Comparison of ENCODE assay signal across 24 cellular contexts in genomic region chr6:132459605-132459952, GRCh38. TPM values are rescaled to one million over a fixed set of nuclear protein-coding genes. Genes with fewer than 3 reads are reported as not detected.
"Had no signal": no experiment of that assay in that cellular context is flagged by ENCODE, and none has a peak within 500 bp of the region (broad histone marks: within the 10 kb centered on the region; RNA-seq: fewer than 3 reads in every experiment).

No MANE protein-coding gene starts in this region.

- H3K27me3 Mint-ChIP-seq: activated CD8-positive, alpha-beta T cell treated with anti-CD3 and anti-CD28 coated beads for 36 hours; activated naive CD4-positive, alpha-beta T cell treated with anti-CD3 and anti-CD28 coated beads, Interleukin-2, amount 50 U/mL, for 24 hours; activated T-cell treated with anti-CD3 and anti-CD28 coated beads, Interleukin-2, amount 50 U/mL, for 24 hours; central memory CD8-positive, alpha-beta T cell had no signal

- H3K4me3 Mint-ChIP-seq: activated CD8-positive, alpha-beta T cell treated with anti-CD3 and anti-CD28 coated beads for 36 hours; activated naive CD4-positive, alpha-beta T cell treated with anti-CD3 and anti-CD28 coated beads, Interleukin-2, amount 50 U/mL, for 24 hours; activated T-cell treated with anti-CD3 and anti-CD28 coated beads, Interleukin-2, amount 50 U/mL, for 24 hours; activated T-helper 1 cell treated with anti-CD3 and anti-CD28 coated beads, Interleukin-12 subunit alpha, Interleukin-12 subunit beta, Interleukin-2, Interleukin-4 antibody, amounts not matched to agents 30 ng/mL and 10 ng/mL and 1 ng/mL, durations not matched to agents 14 hours and 24 hours and 36 hours; central memory CD8-positive, alpha-beta T cell had no signal

- ATAC-seq: activated CD4-positive, CD25-positive, alpha-beta regulatory T cell treated with anti-CD3 and anti-CD28 coated beads, Interleukin-2, amount 50 U/mL, for 24 hours; activated CD8-positive, alpha-beta T cell treated with anti-CD3 and anti-CD28 coated beads for 36 hours; PC-3 had no signal

- H3K9me3 Mint-ChIP-seq: activated CD8-positive, alpha-beta T cell treated with anti-CD3 and anti-CD28 coated beads for 36 hours; activated naive CD4-positive, alpha-beta T cell treated with anti-CD3 and anti-CD28 coated beads, Interleukin-2, amount 50 U/mL, for 24 hours; activated T-cell treated with anti-CD3 and anti-CD28 coated beads, Interleukin-2, amount 50 U/mL, for 24 hours; activated T-helper 1 cell treated with anti-CD3 and anti-CD28 coated beads, Interleukin-12 subunit alpha, Interleukin-12 subunit beta, Interleukin-2, Interleukin-4 antibody, amounts not matched to agents 30 ng/mL and 10 ng/mL and 1 ng/mL, durations not matched to agents 14 hours and 24 hours and 36 hours; central memory CD8-positive, alpha-beta T cell had no signal

- H3K27ac ChIP-seq: WERI-Rb-1 had no signal

- DNase-seq: activated CD4-positive, alpha-beta T cell treated with anti-CD3 and anti-CD28 coated beads for 4 hours; activated CD8-positive, alpha-beta T cell treated with anti-CD3 and anti-CD28 coated beads for 36 hours; activated effector memory CD4-positive, alpha-beta T cell treated with Interleukin-2 at 50 U/mL for 16 hours; activated naive CD4-positive, alpha-beta T cell; activated T-cell treated with anti-CD3 and anti-CD28 coated beads, Interleukin-2, amount 50 U/mL, for 24 hours; aorta; MM.1S; NCI-H1105; NCI-H1436; NCI-H1694 treated with DMSO at 0.1 percent for 48 hours; NCI-H2029 treated with DMSO at 0.1 percent for 48 hours; NCI-H345; NCI-H510A; NCI-H526 treated with DMSO at 0.1 percent for 48 hours; NK-92 treated with Interleukin-12 subunit alpha and Interleukin-12 subunit beta, amount 100 ng/mL, for 24 hours; PC-3; SHP77 treated with DMSO at 0.1 percent for 48 hours; T-helper 2 cell; T1000; WERI-Rb-1 had no signal

- H3K27ac Mint-ChIP-seq: activated CD8-positive, alpha-beta T cell treated with anti-CD3 and anti-CD28 coated beads for 36 hours; activated naive CD4-positive, alpha-beta T cell treated with anti-CD3 and anti-CD28 coated beads, Interleukin-2, amount 50 U/mL, for 24 hours; activated T-cell treated with anti-CD3 and anti-CD28 coated beads, Interleukin-2, amount 50 U/mL, for 24 hours; activated T-helper 1 cell treated with anti-CD3 and anti-CD28 coated beads, Interleukin-12 subunit alpha, Interleukin-12 subunit beta, Interleukin-2, Interleukin-4 antibody, amounts not matched to agents 30 ng/mL and 10 ng/mL and 1 ng/mL, durations not matched to agents 14 hours and 24 hours and 36 hours had no signal

- H3K4me1 Mint-ChIP-seq: activated naive CD4-positive, alpha-beta T cell treated with anti-CD3 and anti-CD28 coated beads, Interleukin-2, amount 50 U/mL, for 24 hours; central memory CD8-positive, alpha-beta T cell had no signal

RNA-seq across cellular contexts. Expression of gene MOXD1, which starts 58.3 kb away (rescaled TPM):
- total RNA-seq: activated CD8-positive, alpha-beta T cell treated with anti-CD3 and anti-CD28 coated beads for 36 hours had no signal
